In the genomic region with DNA sequence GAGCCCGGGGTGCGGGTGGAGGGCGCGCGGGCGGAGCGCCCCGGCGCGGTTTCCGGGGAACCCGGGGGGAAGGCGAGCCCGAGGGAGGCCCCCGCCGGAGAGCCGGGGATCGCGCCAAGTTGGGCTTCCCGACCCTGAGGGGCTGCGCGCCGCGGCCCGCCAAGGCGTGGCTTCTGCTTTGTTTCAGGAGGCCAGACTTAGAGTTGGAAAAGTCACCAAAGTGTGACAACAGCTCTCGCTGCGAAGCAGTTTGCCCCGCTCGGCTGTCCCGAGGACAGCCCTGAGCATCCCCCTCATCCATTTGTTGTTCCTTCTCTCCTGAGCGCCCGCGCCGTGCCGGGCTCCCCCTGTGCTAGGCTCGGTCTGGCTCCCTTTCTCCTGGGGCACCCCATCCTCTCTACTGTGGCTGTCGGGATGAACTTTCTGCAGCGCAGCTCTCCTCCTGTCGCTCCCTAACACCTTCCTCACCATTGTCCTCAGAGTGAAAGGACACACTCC, we compare ENCODE assay signal across 9 cellular contexts. TPM values are rescaled to one million over a fixed set of nuclear protein-coding genes. Genes with fewer than 3 reads are reported as not detected.
DNase-seq lines count a peak whose midpoint lies in the region; ATAC-seq and TF ChIP-seq lines count a peak whose summit lies in the region.
"Had no signal": no experiment of that assay in that cellular context is flagged by ENCODE, and none has a peak within 500 bp of the region (broad histone marks: within the 10 kb centered on the region; RNA-seq: fewer than 3 reads in every experiment).

No MANE protein-coding gene starts in this region.

- H3K4me1 Mint-ChIP-seq in CD4-positive, alpha-beta T cell (ENCODE audit: low read depth) = peaks cover 56% of the 10 kb centered on the region
- H3K4me1 Mint-ChIP-seq in chondrocyte (ENCODE audit: low read depth) = peaks cover 64% of the 10 kb centered on the region

- peaks cover 5% of the 10 kb centered on the region for H3K79me1 ChIP-seq in mesendoderm (ENCODE audit: low read length)

- H3K4me1 ChIP-seq in mesendoderm (ENCODE audit: control insufficient read depth, low read depth, low read length) (peaks cover 10% of the 10 kb centered on the region), upper lobe of right lung (peaks cover 33% of the 10 kb centered on the region)

- ATAC-seq in CD4-positive, alpha-beta T cell (ENCODE audit: poor library complexity) = peak; percentile 35
- ATAC-seq in GM21423 (IDR thresholded peaks at IDR 0.05; ENCODE audit: unreplicated experiment) (peak; percentile 28), upper lobe of right lung (peak; percentile 5)

- TF ChIP-seq CTCF in CD4-positive, alpha-beta T cell (IDR thresholded peaks at IDR 0.05) = no peak
- TF ChIP-seq CTCF in chondrocyte (IDR thresholded peaks at IDR 0.05) = no peak
- TF ChIP-seq CTCF in upper lobe of right lung (IDR thresholded peaks at IDR 0.05) = no peak

- H4K8ac ChIP-seq in mesendoderm (ENCODE audit: low read depth, low read length) = peak overlapping the region; percentile 28

- CTCF ChIA-PET in CD4-positive, alpha-beta T cell (lab: Charles Lee) = interaction anchor here (1.0 to 2.4 kb wide), 8 partner anchors 9 to 53 kb away, joined by 3 to 17 read pairs (median 6); a partner anchor contains a TSS

- peak overlapping the region; percentile 92 for H3K27ac Mint-ChIP-seq in CD4-positive, alpha-beta T cell
- H3K27ac Mint-ChIP-seq in chondrocyte (ENCODE audit: unreplicated experiment) = peak overlapping the region; percentile 84

- no peaks in the 10 kb centered on the region for H3K9me3 ChIP-seq in CD4-positive, alpha-beta T cell (ENCODE audit: control insufficient read depth, low read length)
- H3K9me3 ChIP-seq in upper lobe of right lung = no peaks in the 10 kb centered on the region

- H3K9me3 Mint-ChIP-seq in CD4-positive, alpha-beta T cell = no peaks in the 10 kb centered on the region
- H3K9me3 Mint-ChIP-seq in chondrocyte (ENCODE audit: low read depth) = peaks cover 2% of the 10 kb centered on the region

- H3K79me2 ChIP-seq in mesendoderm (ENCODE audit: control insufficient read depth, insufficient read depth, low read length) = peaks cover 3% of the 10 kb centered on the region

- H2BK5ac ChIP-seq in mesendoderm (ENCODE audit: low read length) = no peak overlapping the region

- intact Hi-C loops in CD4-positive, alpha-beta T cell (cut with DNase I, micrococcal nuclease) = loop anchor here (1.0 to 2.0 kb wide), 4 partner anchors 11 to 53 kb away; a partner anchor contains a TSS
- intact Hi-C loops in upper lobe of right lung (cut with DNase I) = no loop called here

- no peak overlapping the region for H2BK15ac ChIP-seq in mesendoderm (replicated peaks; ENCODE audit: low read depth)

- POLR2A ChIA-PET in CD4-positive, alpha-beta T cell (lab: Charles Lee) = interaction anchor here (1.0 to 2.2 kb wide), 9 partner anchors 8 to 101 kb away, joined by 3 to 20 read pairs (median 4); a partner anchor contains a TSS

- H2AK5ac ChIP-seq in mesendoderm (ENCODE audit: low read length) = no peak overlapping the region

- H3K4ac ChIP-seq in mesendoderm (ENCODE audit: low read depth, low read length) = peak overlapping the region; percentile 61

- no CpG with 5 or more reads among the region's 40 CpGs for WGBS in mesendoderm (ENCODE audit: extremely low coverage, insufficient coverage, low lambda C conversion rate)

- H3K56ac ChIP-seq in mesendoderm (ENCODE audit: low read length) = peak overlapping the region; percentile 82

- peak overlapping the region; percentile 0 for H3K4me3 ChIP-seq in mesendoderm (ENCODE audit: low read length)
- H3K4me3 ChIP-seq in upper lobe of right lung = peak overlapping the region; percentile 83

- DNase-seq in CD4-positive, alpha-beta T cell = no peak
- DNase-seq in LHCN-M2 (ENCODE audit: low read depth) (peak; percentile 8), chondrocyte (ENCODE audit: low spot score) (peak; percentile 73), mesendoderm (peak; percentile 44), upper lobe of right lung (no peak), inferior parietal cortex (ENCODE audit: extremely low spot score) (no peak), NCI-H146 (lab: John Stamatoyannopoulos, UW) (no peak)

- peak overlapping the region; percentile 75 for H3K18ac ChIP-seq in mesendoderm (ENCODE audit: low read length)

- no peaks in the 10 kb centered on the region for H3K27me3 ChIP-seq in CD4-positive, alpha-beta T cell (ENCODE audit: control insufficient read depth, insufficient read depth, low read length)
- peaks cover 3% of the 10 kb centered on the region for H3K27me3 ChIP-seq in mesendoderm (ENCODE audit: insufficient read depth, low read length, poor library complexity)
- no peaks in the 10 kb centered on the region for H3K27me3 ChIP-seq in upper lobe of right lung

- H3K4me3 Mint-ChIP-seq in CD4-positive, alpha-beta T cell = peak overlapping the region; percentile 98
- peak overlapping the region; percentile 99 for H3K4me3 Mint-ChIP-seq in chondrocyte (ENCODE audit: unreplicated experiment)

- H4K5ac ChIP-seq in mesendoderm (ENCODE audit: low read length) = no peak overlapping the region

- H3K36me3 ChIP-seq in mesendoderm (ENCODE audit: control insufficient read depth, insufficient read depth, low read length) (no peaks in the 10 kb centered on the region), upper lobe of right lung (no peaks in the 10 kb centered on the region)

- H3K36me3 Mint-ChIP-seq in CD4-positive, alpha-beta T cell (ENCODE audit: low read depth) = peaks cover 7% of the 10 kb centered on the region
- H3K36me3 Mint-ChIP-seq in chondrocyte (ENCODE audit: low read depth) = peaks cover 3% of the 10 kb centered on the region

- no peaks in the 10 kb centered on the region for H3K27me3 Mint-ChIP-seq in CD4-positive, alpha-beta T cell
- H3K27me3 Mint-ChIP-seq in chondrocyte (ENCODE audit: low read depth) = no peaks in the 10 kb centered on the region

- H3K27ac ChIP-seq in CD4-positive, alpha-beta T cell (ENCODE audit: low read depth, low read length) = peak overlapping the region; percentile 53
- no peak overlapping the region for H3K27ac ChIP-seq in mesendoderm (ENCODE audit: low read depth, low read length)
- H3K27ac ChIP-seq in upper lobe of right lung = peak overlapping the region; percentile 79

- H3K4me2 ChIP-seq in mesendoderm (ENCODE audit: low read length) = peak overlapping the region; percentile 2

- H2BK120ac ChIP-seq in mesendoderm (ENCODE audit: low read depth, low read length) = peak overlapping the region; percentile 39

- peak overlapping the region; percentile 74 for H3K23ac ChIP-seq in mesendoderm (ENCODE audit: low read length)

- H3K9ac ChIP-seq in mesendoderm (ENCODE audit: low read length) = peak overlapping the region; percentile 74

RNA-seq across cellular contexts. Expression of a gene that starts 0.4 kb away (rescaled TPM):
- total RNA-seq in CD4-positive, alpha-beta T cell = 10 to 100 TPM; 13.6 to 13.7 TPM
- 29.6 and 38.3 TPM in 2 replicates for total RNA-seq in LHCN-M2 (2014; rRNA removed)
- 44.3 TPM for polyA plus RNA-seq in LHCN-M2 (2012)
- 101 to 110 TPM (median 102 TPM) in 3 replicates for total RNA-seq in chondrocyte
- polyA plus RNA-seq in mesendoderm (2013, experiment 1 of 2) = 9.8 TPM
- 10.0 TPM for polyA plus RNA-seq in mesendoderm (2013, experiment 2 of 2)
- total RNA-seq in upper lobe of right lung = 64.9 TPM

RNA-seq across cellular contexts. Expression of a gene that starts 32.2 kb away (rescaled TPM):
- total RNA-seq in CD4-positive, alpha-beta T cell = under 1 TPM; 0.22 to 0.36 TPM
- total RNA-seq in LHCN-M2 (2014; rRNA removed) = 1.2 and 1.8 TPM in 2 replicates
- polyA plus RNA-seq in LHCN-M2 (2012) = 2.2 TPM
- 2.4 to 2.7 TPM (median 2.4 TPM) in 3 replicates for total RNA-seq in chondrocyte
- 0.44 TPM for polyA plus RNA-seq in mesendoderm (2013, experiment 1 of 2)
- polyA plus RNA-seq in mesendoderm (2013, experiment 2 of 2) = 0.56 TPM
- total RNA-seq in upper lobe of right lung = not detected
- total RNA-seq: NCI-H460 had no signal

RNA-seq across cellular contexts. Expression of a gene that starts 53.8 kb away (rescaled TPM):
- 10 to 100 TPM; 32.0 to 32.8 TPM for total RNA-seq in CD4-positive, alpha-beta T cell
- total RNA-seq in LHCN-M2 (2014; rRNA removed) (418 and 464 TPM in 2 replicates), chondrocyte (200 to 243 TPM (median 240 TPM) in 3 replicates), upper lobe of right lung (163 TPM)
- polyA plus RNA-seq in LHCN-M2 (2012) = 483 TPM
- polyA plus RNA-seq in mesendoderm (2013, experiment 1 of 2) = 250 TPM
- polyA plus RNA-seq in mesendoderm (2013, experiment 2 of 2) = 248 TPM

Comparison
In these comparisons a context has a peak if more than half of its experiments do, and no peak if none do; other contexts are left out.
1. DNase-seq: peak in LHCN-M2 (single experiment), chondrocyte (single experiment) and mesendoderm (single experiment); none in CD4-positive, alpha-beta T cell (0 of 10), upper lobe of right lung (single experiment), inferior parietal cortex (single experiment) and NCI-H146 (single experiment).
2. Peak in every context shown above with its lines, with median percentiles within 50 percentile points of each other: ATAC-seq.